In genomic region chr19:3061214-3062161, GRCh38 we compare ENCODE assay signal across 7 cellular contexts. TPM values are rescaled to one million over a fixed set of nuclear protein-coding genes. Genes with fewer than 3 reads are reported as not detected.
A peak's percentile ranks its signal among the peaks of the same experiment; 100 is the strongest.
DNase-seq lines count a peak whose midpoint lies in the region; ATAC-seq and TF ChIP-seq lines count a peak whose summit lies in the region.

No MANE protein-coding gene starts in this region.

- H3K4me3 ChIP-seq in SJSA1: peak overlapping the region; percentile 76
- peak overlapping the region; percentile 78 to 92 (median 84) for H3K4me3 ChIP-seq in gastrocnemius medialis

- peaks cover 80% of the 10 kb centered on the region for H3K4me1 ChIP-seq in SJSA1 (replicated peaks)
- peaks cover 46 to 50% of the 10 kb centered on the region in 2 donors for H3K4me1 ChIP-seq in gastrocnemius medialis

- H3K27ac ChIP-seq in SJSA1 (peak overlapping the region; percentile 85), adipose tissue (ENCODE audit: low read depth, low read length) (peak overlapping the region; percentile 64), gastrocnemius medialis (peak overlapping the region; percentile 90 to 99 (median 96))

- H3K27me3 ChIP-seq in SJSA1 (replicated peaks) (no peaks in the 10 kb centered on the region), gastrocnemius medialis (no peaks in the 10 kb centered on the region)

- TF ChIP-seq POLR2A in GM19193 (IDR thresholded peaks at IDR 0.05; ENCODE audit: extremely low read depth, insufficient read depth, insufficient read length) (peak; percentile 41), gastrocnemius medialis (IDR thresholded peaks at IDR 0.05) (no peak)

- DNase-seq in SJSA1 (ENCODE audit: low read depth in 1 of 2, low spot score in 2 of 2) (peak; percentile 64 to 68), hepatic stellate cell (ENCODE audit: low spot score) (peak; percentile 65), gastrocnemius medialis (peak in 1 of 2 donors; percentile 38), NCI-H510A (lab: John Stamatoyannopoulos, UW) (no peak)

- H3K9me3 ChIP-seq in SJSA1 (replicated peaks) (no peaks in the 10 kb centered on the region), gastrocnemius medialis (no peaks in the 10 kb centered on the region)

- in situ Hi-C loops in gastrocnemius medialis (cut with MboI; ENCODE audit: low sequenced_read_pairs in 4 of 4): loop anchor here in 1 of 4 donors (25.0 kb wide), 1 partner anchor 99 kb away; no protein-coding TSS in a partner anchor

- intact Hi-C loops in gastrocnemius medialis (cut with DNase I; ENCODE audit: low total_unique reads): loop anchor here (2.0 kb wide), 1 partner anchor 27 kb away; no protein-coding TSS in a partner anchor

- WGBS in adipose tissue, 3 donors: 0 to 2% (median 1%) methylated on average over 36 to 70 of the region's 85 CpGs

- TF ChIP-seq CTCF in gastrocnemius medialis (IDR thresholded peaks at IDR 0.05 in 4 of 5, conservative IDR thresholded peaks at IDR 0.05 in 1 of 5): peak in 4 of 5 experiments; percentile 28 to 52 (median 37)

- H3K36me3 ChIP-seq in SJSA1 (peaks cover 47% of the 10 kb centered on the region), gastrocnemius medialis (peaks cover 3 to 24% of the 10 kb centered on the region in 2 donors)

- ATAC-seq in gastrocnemius medialis (peak; percentile 15 to 29), HG03108 (IDR thresholded peaks at IDR 0.05; ENCODE audit: unreplicated experiment) (no peak)

RNA-seq across cellular contexts. Expression of gene TLE5, which starts 0.8 kb away (rescaled TPM):
- 530 and 694 TPM in 2 replicates for total RNA-seq in SJSA1 (2014; rRNA removed; shearing (Covaris generic))
- polyA plus RNA-seq in adipose tissue: 100 to 1,000 TPM; 266 to 554 (median 286) TPM
- total RNA-seq in gastrocnemius medialis: 100 to 1,000 TPM; 437 to 686 (median 474) TPM

RNA-seq across cellular contexts. Expression of gene TLE2, which starts 32.4 kb away (rescaled TPM):
- total RNA-seq in SJSA1 (2014; rRNA removed; shearing (Covaris generic)): 19.2 and 19.9 TPM in 2 replicates
- polyA plus RNA-seq in adipose tissue: 10 to 100 TPM; 21.1 to 53.6 (median 25.2) TPM
- total RNA-seq in gastrocnemius medialis: 10 to 100 TPM; 26.1 to 48.5 (median 45.2) TPM

RNA-seq across cellular contexts. Expression of gene GNA11, which starts 32.7 kb away (rescaled TPM):
- 100 and 135 TPM in 2 replicates for total RNA-seq in SJSA1 (2014; rRNA removed; shearing (Covaris generic))
- polyA plus RNA-seq in adipose tissue: 10 to 100 TPM; 20.5 to 38.1 (median 36.8) TPM
- 10 to 100 TPM; 38.3 to 72.5 (median 68.5) TPM for total RNA-seq in gastrocnemius medialis
